In genomic region chr5:122076669-122077450, GRCh38 we compare ENCODE assay signal across 8 cellular contexts. TPM values are rescaled to one million over a fixed set of nuclear protein-coding genes. Genes with fewer than 3 reads are reported as not detected.
DNase-seq lines count a peak whose midpoint lies in the region; ATAC-seq, FAIRE-seq and TF ChIP-seq lines count a peak whose summit lies in the region.

No MANE protein-coding gene starts in this region.

- H3K4me3 ChIP-seq in Caco-2 (ENCODE audit: low read depth, low read length): peak overlapping the region; percentile 55
- H3K4me3 ChIP-seq in duodenal mucosa (ENCODE audit: low read depth in 1 of 2, low read length in 2 of 2): peak overlapping the region; percentile 75 to 77
- H3K4me3 ChIP-seq in HepG2 (replicated peaks in 1 of 3; ENCODE audit: insufficient read depth in 1 of 3, low read depth in 2 of 3, low read length in 3 of 3): peak overlapping the region; percentile 48 to 86 (median 74)

- peak; percentile 48 for ATAC-seq in GM21423 (IDR thresholded peaks at IDR 0.05; ENCODE audit: unreplicated experiment)
- peak; percentile 84 for ATAC-seq in HepG2
- no peak for ATAC-seq in GM19467 (IDR thresholded peaks at IDR 0.05; ENCODE audit: unreplicated experiment)

- intact Hi-C loops in Caco-2 (cut with micrococcal nuclease; ENCODE audit: unreplicated experiment) (loop anchor here (1.0 to 10.0 kb wide), 6 partner anchors 41 to 202 kb away; partner anchors contain the start of gene SRFBP1), HepG2 (cut with micrococcal nuclease; ENCODE audit: unreplicated experiment) (loop anchor here (1.0 to 2.0 kb wide), 2 partner anchors 38 to 116 kb away; partner anchors contain the start of gene SRFBP1)

- peak overlapping the region; percentile 57 for H3K27ac Mint-ChIP-seq in Caco-2 (ENCODE audit: unreplicated experiment)
- no peak overlapping the region for H3K27ac Mint-ChIP-seq in T-helper 2 cell treated with Interferon-gamma antibody and Interleukin-4, amounts not matched to agents 5 μg/mL and 100 μg/mL, for 36 hours

- H3K27me3 ChIP-seq in Caco-2 (replicated peaks; ENCODE audit: control insufficient read depth, insufficient read depth, low read length) (no peaks in the 10 kb centered on the region; the same call in 1 of the 2 replicates), duodenal mucosa (ENCODE audit: control insufficient read depth in 1 of 2, insufficient read depth in 2 of 2, low read length in 2 of 2) (peaks cover 13 to 36% of the 10 kb centered on the region in 2 donors), HepG2 (ENCODE audit: control insufficient read depth in 1 of 2, insufficient read depth in 2 of 2, low read length in 2 of 2) (peaks cover 0 to 7% of the 10 kb centered on the region in 2 experiments; a peak in 3 of 5 replicates)

- no peaks in the 10 kb centered on the region for H3K9me3 ChIP-seq in Caco-2
- no peaks in the 10 kb centered on the region for H3K9me3 ChIP-seq in duodenal mucosa (ENCODE audit: control insufficient read depth in 1 of 2, low read length in 2 of 2)
- no peaks in the 10 kb centered on the region for H3K9me3 ChIP-seq in HepG2 (ENCODE audit: low read length)

- peaks cover 7% of the 10 kb centered on the region for H3K36me3 Mint-ChIP-seq in Caco-2 (ENCODE audit: insufficient read depth, unreplicated experiment)
- H3K36me3 Mint-ChIP-seq in T-helper 2 cell treated with Interferon-gamma antibody and Interleukin-4, amounts not matched to agents 5 μg/mL and 100 μg/mL, for 36 hours (ENCODE audit: low read depth): no peaks in the 10 kb centered on the region

- TF ChIP-seq POLR2A in HepG2 (IDR thresholded peaks at IDR 0.05; ENCODE audit: insufficient read depth in 1 of 2, low read depth in 2 of 2, low read length in 2 of 2): no peak

- no peaks in the 10 kb centered on the region for H3K79me2 ChIP-seq in HepG2 (ENCODE audit: insufficient read depth, low read length)

- no peaks in the 10 kb centered on the region for H3K9me3 Mint-ChIP-seq in Caco-2 (ENCODE audit: unreplicated experiment)
- no peaks in the 10 kb centered on the region for H3K9me3 Mint-ChIP-seq in T-helper 2 cell treated with Interferon-gamma antibody and Interleukin-4, amounts not matched to agents 5 μg/mL and 100 μg/mL, for 36 hours

- H3K36me3 ChIP-seq in Caco-2 (ENCODE audit: control insufficient read depth, insufficient read depth, low read length) (no peaks in the 10 kb centered on the region), duodenal mucosa (ENCODE audit: control insufficient read depth in 1 of 2, insufficient read depth in 2 of 2, low read length in 2 of 2) (no peaks in the 10 kb centered on the region), HepG2 (replicated peaks in 1 of 2; ENCODE audit: control insufficient read depth in 1 of 2, insufficient read depth in 2 of 2, low read length in 2 of 2) (peaks cover 3% of the 10 kb centered on the region in 2 experiments; a peak in 4 of 5 replicates)

- POLR2A ChIA-PET in Caco-2 (lab: Charles Lee) (interaction anchor here (0.6 kb wide), 2 partner anchors 24 to 41 kb away, joined by 3 read pairs; no protein-coding TSS in a partner anchor), HepG2 (lab: Yijun Ruan, JAX) (interaction anchor here (0.7 to 1.7 kb wide), 2 partner anchors 56 to 1347 kb away, joined by 3 to 4 read pairs; partner anchors contain the start of gene CEP120)

- TF ChIP-seq CTCF in Caco-2 (IDR thresholded peaks at IDR 0.05; ENCODE audit: insufficient read depth in 1 of 2, low read depth in 1 of 2, low read length in 1 of 2, severe bottlenecking in 1 of 2, unreplicated experiment in 1 of 2): peak; percentile 89 to 93
- TF ChIP-seq CTCF in HepG2 (CRISPR knock-in tag; IDR thresholded peaks at IDR 0.05): peak; percentile 95

- BruUV-seq in Caco-2 (replicated peaks; lab: Mats Ljungman, UMichigan) (TSS peak; percentile 32), HepG2 (replicated peaks; lab: Mats Ljungman, UMichigan) (no TSS peak)

- H3K9ac ChIP-seq in duodenal mucosa (ENCODE audit: low read depth in 1 of 2, low read length in 2 of 2): peak overlapping the region; percentile 18 to 48
- H3K9ac ChIP-seq in HepG2 (ENCODE audit: insufficient read depth, low read depth, low read length): peak overlapping the region; percentile 72

- H3K4me1 ChIP-seq in Caco-2: 0 out of 2 replicates have a peak, but pooled peaks cover 6% of the 10 kb centered on the region
- peaks cover 6 to 17% of the 10 kb centered on the region in 2 donors for H3K4me1 ChIP-seq in duodenal mucosa (ENCODE audit: control insufficient read depth in 1 of 2, insufficient read depth in 2 of 2, low read length in 2 of 2)
- peaks cover 60% of the 10 kb centered on the region for H3K4me1 ChIP-seq in HepG2 (ENCODE audit: insufficient read depth, low read length)

- TF ChIP-seq EP300 in HepG2 (IDR thresholded peaks at IDR 0.05; ENCODE audit: low read depth in 2 of 2, low read length in 2 of 2) (no peak), HepG2 (CRISPR knock-in tag; IDR thresholded peaks at IDR 0.05; ENCODE audit: borderline replicate concordance) (no peak)

- FAIRE-seq in HepG2 (lab: Jason Lieb, UNC): no peak

- peaks cover 7% of the 10 kb centered on the region for H3K4me1 Mint-ChIP-seq in Caco-2 (ENCODE audit: low read depth, unreplicated experiment)
- H3K4me1 Mint-ChIP-seq in T-helper 2 cell treated with Interferon-gamma antibody and Interleukin-4, amounts not matched to agents 5 μg/mL and 100 μg/mL, for 36 hours (ENCODE audit: low read depth): peaks cover 11% of the 10 kb centered on the region

- no peak overlapping the region for H2AFZ ChIP-seq in HepG2 (ENCODE audit: low read length)

- in situ Hi-C loops in HepG2 (cut with HindIII; ENCODE audit: extremely low pct_ligation_motif_present, low pct_unique_long_range_greater_than_20kb): loop anchor here (10.0 kb wide), 1 partner anchor 102 kb away; no protein-coding TSS in a partner anchor

- CTCF ChIA-PET in Caco-2 (lab: Charles Lee): interaction anchor here (0.5 to 3.2 kb wide), 14 partner anchors 8 to 572 kb away, joined by 3 to 48 read pairs (median 4); partner anchors contain the start of gene SRFBP1
- CTCF ChIA-PET in HepG2 (lab: Yijun Ruan, JAX; ENCODE audit: low intra/inter-chr PET ratio, low total read pairs): no interaction called here

- H4K20me1 ChIP-seq in HepG2 (ENCODE audit: insufficient read depth, low read length): no peaks in the 10 kb centered on the region

- TF ChIP-seq RAD21 in HepG2 (CRISPR knock-in tag; IDR thresholded peaks at IDR 0.05): peak; percentile 57

- H3K27ac ChIP-seq in duodenal mucosa (ENCODE audit: low read depth, low read length) (no peak overlapping the region), HepG2 (ENCODE audit: extremely low read length, insufficient read depth, low read length) (peak overlapping the region; percentile 77)

- DNase-seq in Caco-2 (peak; percentile 88 to 91), M059J (ENCODE audit: low read depth) (peak; percentile 80), HepG2 (ENCODE audit: low spot score) (peak; percentile 70)
- peak; percentile 8 for DNase-seq in T-helper 2 cell treated with Interferon-gamma antibody and Interleukin-4, amounts not matched to agents 5 μg/mL and 100 μg/mL, for 36 hours (ENCODE audit: low spot score)
- DNase-seq in stimulated activated CD4-positive, alpha-beta T cell treated with anti-CD3 and anti-CD28 coated beads, Interleukin-2, amount 100 ng/mL, for 24 hours: peak; percentile 32 to 70

- peak overlapping the region; percentile 99 for H3K4me2 ChIP-seq in HepG2 (ENCODE audit: low read depth, low read length)

- H3K27me3 Mint-ChIP-seq in Caco-2 (ENCODE audit: insufficient read depth, unreplicated experiment): no peaks in the 10 kb centered on the region
- H3K27me3 Mint-ChIP-seq in T-helper 2 cell treated with Interferon-gamma antibody and Interleukin-4, amounts not matched to agents 5 μg/mL and 100 μg/mL, for 36 hours (ENCODE audit: low read depth): peaks cover 63% of the 10 kb centered on the region

- WGBS in HepG2 (ENCODE audit: low lambda C conversion rate): 2% methylated on average over 13 of the region's 48 CpGs

- peak overlapping the region; percentile 91 for H3K4me3 Mint-ChIP-seq in Caco-2 (ENCODE audit: unreplicated experiment)
- H3K4me3 Mint-ChIP-seq in T-helper 2 cell treated with Interferon-gamma antibody and Interleukin-4, amounts not matched to agents 5 μg/mL and 100 μg/mL, for 36 hours: peak overlapping the region; percentile 75

RNA-seq across cellular contexts. Expression of gene LOX, which starts 1.2 kb away (rescaled TPM):
- 4.5 and 4.9 TPM in 2 replicates for total RNA-seq in Caco-2 (2022)
- total RNA-seq in M059J (2014; rRNA removed; shearing (Covaris generic)): 20.9 and 37.7 TPM in 2 replicates
- total RNA-seq in HepG2 (2016; rRNA removed; fragmentation: Illumina TruSeq; extraction: Trizol): 0.65 and 0.73 TPM in 2 replicates
- total RNA-seq in HepG2 (2016; cell fraction: cytosol; rRNA removed; fragmentation: Illumina TruSeq; extraction: Trizol; ENCODE audit: low read depth): 0.18 TPM in 1 of 2 replicates, not detected in the other
- total RNA-seq in HepG2 (2016; cell fraction: insoluble cytoplasmic fraction; rRNA removed; fragmentation: Illumina TruSeq; extraction: Trizol): 0.56 and 1.4 TPM in 2 replicates
- 0.62 TPM in 2 replicates for total RNA-seq in HepG2 (2016; cell fraction: membrane; rRNA removed; fragmentation: Illumina TruSeq; extraction: Trizol)
- 1.4 and 1.6 TPM in 2 replicates for total RNA-seq in HepG2 (2016; cell fraction: nucleus; rRNA removed; fragmentation: Illumina TruSeq; extraction: Trizol)
- polyA plus RNA-seq in HepG2 (2011; rRNA removed): 165 and 173 TPM in 2 replicates
- polyA plus RNA-seq in HepG2 (2011; cell fraction: cytosol; rRNA removed): 185 and 225 TPM in 2 replicates
- 99.6 and 118 TPM in 2 replicates for polyA plus RNA-seq in HepG2 (2011; cell fraction: nucleus; rRNA removed)
- 60.5 and 125 TPM in 2 replicates for polyA plus RNA-seq in HepG2 (2012)
- 0.25 and 0.35 TPM in 2 replicates for polyA plus RNA-seq in HepG2 (2016; cell fraction: cytosol; fragmentation: Illumina TruSeq; extraction: Trizol; ENCODE audit: low read depth)
- polyA plus RNA-seq in HepG2 (2016; cell fraction: insoluble cytoplasmic fraction; fragmentation: Illumina TruSeq; extraction: Trizol; ENCODE audit: low read depth): 1.5 TPM in 2 replicates
- polyA plus RNA-seq in HepG2 (2016; cell fraction: membrane; fragmentation: Illumina TruSeq; extraction: Trizol; ENCODE audit: low read depth): 0.43 and 0.55 TPM in 2 replicates
- polyA plus RNA-seq in HepG2 (2016; cell fraction: nucleus; fragmentation: Illumina TruSeq; extraction: Trizol; ENCODE audit: insufficient read depth, low read depth): 3.5 and 4.1 TPM in 2 replicates
- 22.4 and 399 TPM in 2 replicates for polyA minus RNA-seq in HepG2 (2011; rRNA and poly(A)+ RNA removed; ENCODE audit: low replicate concordance)
- 255 and 278 TPM in 2 replicates for polyA minus RNA-seq in HepG2 (2011; cell fraction: cytosol; rRNA and poly(A)+ RNA removed)
- 71.3 and 87.9 TPM in 2 replicates for polyA minus RNA-seq in HepG2 (2011; cell fraction: nucleus; rRNA and poly(A)+ RNA removed)

RNA-seq across cellular contexts. Expression of gene ZNF474, which starts 52.5 kb away (rescaled TPM):
- total RNA-seq in Caco-2 (2022): not detected in 2 replicates
- not detected in 2 replicates for total RNA-seq in M059J (2014; rRNA removed; shearing (Covaris generic))
- 0.07 TPM in 1 of 2 replicates, not detected in the other for total RNA-seq in HepG2 (2016; rRNA removed; fragmentation: Illumina TruSeq; extraction: Trizol)
- not detected in 2 replicates for total RNA-seq in HepG2 (2016; cell fraction: cytosol; rRNA removed; fragmentation: Illumina TruSeq; extraction: Trizol; ENCODE audit: low read depth)
- total RNA-seq in HepG2 (2016; cell fraction: insoluble cytoplasmic fraction; rRNA removed; fragmentation: Illumina TruSeq; extraction: Trizol): 0.13 TPM in 1 of 2 replicates, not detected in the other
- 0.10 and 0.25 TPM in 2 replicates for total RNA-seq in HepG2 (2016; cell fraction: membrane; rRNA removed; fragmentation: Illumina TruSeq; extraction: Trizol)
- 0.25 and 0.38 TPM in 2 replicates for total RNA-seq in HepG2 (2016; cell fraction: nucleus; rRNA removed; fragmentation: Illumina TruSeq; extraction: Trizol)
- polyA plus RNA-seq in HepG2 (2011; rRNA removed): not detected in 2 replicates
- polyA plus RNA-seq in HepG2 (2011; cell fraction: cytosol; rRNA removed): 0.04 TPM in 1 of 2 replicates, not detected in the other
- 0.10 TPM in 2 replicates for polyA plus RNA-seq in HepG2 (2011; cell fraction: nucleus; rRNA removed)
- polyA plus RNA-seq in HepG2 (2012): 0.11 TPM in 1 of 2 replicates, not detected in the other
- polyA plus RNA-seq in HepG2 (2016; cell fraction: cytosol; fragmentation: Illumina TruSeq; extraction: Trizol; ENCODE audit: low read depth): not detected in 2 replicates
- polyA plus RNA-seq in HepG2 (2016; cell fraction: insoluble cytoplasmic fraction; fragmentation: Illumina TruSeq; extraction: Trizol; ENCODE audit: low read depth): not detected in 2 replicates
- not detected in 2 replicates for polyA plus RNA-seq in HepG2 (2016; cell fraction: membrane; fragmentation: Illumina TruSeq; extraction: Trizol; ENCODE audit: low read depth)
- polyA plus RNA-seq in HepG2 (2016; cell fraction: nucleus; fragmentation: Illumina TruSeq; extraction: Trizol; ENCODE audit: insufficient read depth, low read depth): not detected in 2 replicates
- polyA minus RNA-seq in HepG2 (2011; rRNA and poly(A)+ RNA removed; ENCODE audit: low replicate concordance): 0.12 TPM in 1 of 2 replicates, not detected in the other
- polyA minus RNA-seq in HepG2 (2011; cell fraction: cytosol; rRNA and poly(A)+ RNA removed): not detected in 2 replicates
- 0.26 and 0.37 TPM in 2 replicates for polyA minus RNA-seq in HepG2 (2011; cell fraction: nucleus; rRNA and poly(A)+ RNA removed)

Comparison
In these comparisons a context has a peak if more than half of its experiments do, and no peak if none do; other contexts are left out.
1. DNase-seq: peak in every context shown above with its lines; median percentile 90 in Caco-2; 80 in M059J; 70 in HepG2; 51 in stimulated activated CD4-positive, alpha-beta T cell treated with anti-CD3 and anti-CD28 coated beads, Interleukin-2, amount 100 ng/mL, for 24 hours; 8 in T-helper 2 cell treated with Interferon-gamma antibody and Interleukin-4, amounts not matched to agents 5 μg/mL and 100 μg/mL, for 36 hours.